In genomic region chr17:35141681-35142466, GRCh38 we compare ENCODE assay signal across 8 cellular contexts. TPM values are rescaled to one million over a fixed set of nuclear protein-coding genes. Genes with fewer than 3 reads are reported as not detected.
DNase-seq lines count a peak whose midpoint lies in the region; ATAC-seq, FAIRE-seq and TF ChIP-seq lines count a peak whose summit lies in the region.

Gene NLE1, minus strand, starts transcription at chr17:35142303. Its CDS starts 28 bp downstream, at chr17:35142275.

- CTCF ChIA-PET in HepG2 (lab: Yijun Ruan, JAX; ENCODE audit: low intra/inter-chr PET ratio, low total read pairs) = interaction anchor here (1.2 to 1.4 kb wide), 2 partner anchors 23 to 53 kb away, joined by 3 to 4 read pairs; partner anchors contain the start of gene RAD51D

- in situ Hi-C loops in HepG2 (cut with HindIII; ENCODE audit: extremely low pct_ligation_motif_present, low pct_unique_long_range_greater_than_20kb) = no loop called here

- H3K27me3 ChIP-seq in HepG2 (ENCODE audit: control insufficient read depth in 1 of 2, insufficient read depth in 2 of 2, low read length in 2 of 2) = peaks cover 1 to 10% of the 10 kb centered on the region in 2 experiments; a peak in 2 of 5 replicates

- no peaks in the 10 kb centered on the region for H4K20me1 ChIP-seq in HepG2 (ENCODE audit: insufficient read depth, low read length)

- TF ChIP-seq CTCF in AG09309 (IDR thresholded peaks at IDR 0.05; ENCODE audit: control insufficient read depth, insufficient read depth, low read depth, low read length, missing control alignments) = peak; percentile 96
- TF ChIP-seq CTCF in HepG2 (CRISPR knock-in tag; IDR thresholded peaks at IDR 0.05) = peak; percentile 95

- peak; percentile 43 to 75; a peak in 3 of 4 replicates for TF ChIP-seq POLR2A in HepG2 (IDR thresholded peaks at IDR 0.05; ENCODE audit: insufficient read depth in 1 of 2, low read depth in 2 of 2, low read length in 2 of 2)

- peak within 1 kb of the TSS; percentile 58 for H3K27ac ChIP-seq in HepG2 (ENCODE audit: extremely low read length, insufficient read depth, low read length)

- intact Hi-C loops in HepG2 (cut with micrococcal nuclease; ENCODE audit: unreplicated experiment) = no loop called here

- TSS peak; percentile 83 for BruUV-seq in HepG2 (replicated peaks; lab: Mats Ljungman, UMichigan)

- peak within 1 kb of the TSS; percentile 93 for H3K4me2 ChIP-seq in HepG2 (ENCODE audit: low read depth, low read length)

- peaks cover 13% of the 10 kb centered on the region for H3K79me2 ChIP-seq in HepG2 (ENCODE audit: insufficient read depth, low read length)

- DNase-seq in AG09309 (ENCODE audit: low read depth) = no peak
- peak; percentile 41 for DNase-seq in NCI-H524 treated with DMSO at 0.1 percent for 48 hours (lab: John Stamatoyannopoulos, UW)
- DNase-seq in activated CD4-positive, alpha-beta T cell treated with anti-CD3 and anti-CD28 coated beads, Interleukin-2, amount 50 U/mL, for 1 hour = peak; percentile 88
- peak; percentile 89 for DNase-seq in dermis blood vessel endothelial cell
- DNase-seq in HepG2 (ENCODE audit: low spot score) = peak; percentile 65
- DNase-seq in stimulated activated CD4-positive, alpha-beta T cell treated with anti-CD3 and anti-CD28 coated beads, Interleukin-2, amount 100 ng/mL, for 4 hours (ENCODE audit: low read depth) = peak; percentile 83

- H2AFZ ChIP-seq in HepG2 (ENCODE audit: low read length) = peak within 1 kb of the TSS; percentile 23

- TF ChIP-seq EP300 in HepG2 (IDR thresholded peaks at IDR 0.05; ENCODE audit: low read depth in 2 of 2, low read length in 2 of 2) (no peak), HepG2 (CRISPR knock-in tag; IDR thresholded peaks at IDR 0.05; ENCODE audit: borderline replicate concordance) (peak; percentile 41; the same call in 1 of the 2 replicates)

- peak; percentile 52; the same call in 1 of the 2 replicates for TF ChIP-seq RAD21 in HepG2 (CRISPR knock-in tag; IDR thresholded peaks at IDR 0.05)

- peak within 1 kb of the TSS; percentile 96 for H3K4me3 ChIP-seq in AG09309 (ENCODE audit: control insufficient read depth, low read depth, low read length)
- H3K4me3 ChIP-seq in HepG2 (replicated peaks in 1 of 3; ENCODE audit: insufficient read depth in 1 of 3, low read depth in 2 of 3, low read length in 3 of 3) = peak within 1 kb of the TSS; percentile 86 to 97 (median 93)

- H3K9ac ChIP-seq in HepG2 (ENCODE audit: insufficient read depth, low read depth, low read length) = peak within 1 kb of the TSS; percentile 93

- POLR2A ChIA-PET in HepG2 (lab: Yijun Ruan, JAX) = interaction anchor here (1.2 to 1.3 kb wide), 2 partner anchors 22 to 437 kb away, joined by 4 to 8 read pairs; partner anchors contain the start of genes PEX12 and RAD51D

- H3K4me1 ChIP-seq in HepG2 (ENCODE audit: insufficient read depth, low read length) = peaks cover 35% of the 10 kb centered on the region

- FAIRE-seq in HepG2 (lab: Jason Lieb, UNC) = peak; percentile 51

- H3K9me3 ChIP-seq in HepG2 (ENCODE audit: low read length) = no peaks in the 10 kb centered on the region

- ATAC-seq in GM19023 (IDR thresholded peaks at IDR 0.05; ENCODE audit: unreplicated experiment) (peak; percentile 81), HG03354 (IDR thresholded peaks at IDR 0.05; ENCODE audit: poor library complexity, severe bottlenecking, unreplicated experiment) (peak; percentile 89), HepG2 (peak; percentile 94)

- 0% methylated on average over 3 of the region's 65 CpGs for WGBS in HepG2 (ENCODE audit: low lambda C conversion rate)

- H3K36me3 ChIP-seq in HepG2 (replicated peaks in 1 of 2; ENCODE audit: control insufficient read depth in 1 of 2, insufficient read depth in 2 of 2, low read length in 2 of 2) = peaks cover 14 to 31% of the 10 kb centered on the region in 2 experiments

TF ChIP-seq in HepG2, 621 proteins besides CTCF, POLR2A, EP300 and RAD21 (continues in another document):
- TF ChIP-seq ZNF841 (CRISPR knock-in tag; IDR thresholded peaks at IDR 0.05; ENCODE audit: borderline replicate concordance) (no peak), ZSCAN9 (CRISPR knock-in tag; IDR thresholded peaks at IDR 0.05; ENCODE audit: borderline replicate concordance) (peak; percentile 87; the same call in 1 of the 2 replicates), ZNF354B (CRISPR knock-in tag; IDR thresholded peaks at IDR 0.05) (no peak), ZIK1 (CRISPR knock-in tag; IDR thresholded peaks at IDR 0.05; ENCODE audit: borderline replicate concordance, low read depth) (0 out of 2 replicates have a peak, but pooled peaks have one; percentile 54)

RNA-seq across cellular contexts. Expression of gene NLE1, which starts in this region (rescaled TPM):
- total RNA-seq in dermis blood vessel endothelial cell (22.6 and 28.0 TPM in 2 replicates), HepG2 (2016; rRNA removed; fragmentation: Illumina TruSeq; extraction: Trizol) (34.5 and 35.5 TPM in 2 replicates)
- total RNA-seq in HepG2 (2016; cell fraction: cytosol; rRNA removed; fragmentation: Illumina TruSeq; extraction: Trizol; ENCODE audit: low read depth) = 12.2 and 15.9 TPM in 2 replicates
- total RNA-seq in HepG2 (2016; cell fraction: insoluble cytoplasmic fraction; rRNA removed; fragmentation: Illumina TruSeq; extraction: Trizol) = 34.4 and 35.7 TPM in 2 replicates
- total RNA-seq in HepG2 (2016; cell fraction: membrane; rRNA removed; fragmentation: Illumina TruSeq; extraction: Trizol) = 33.9 and 34.0 TPM in 2 replicates
- total RNA-seq in HepG2 (2016; cell fraction: nucleus; rRNA removed; fragmentation: Illumina TruSeq; extraction: Trizol) = 26.0 and 29.5 TPM in 2 replicates
- 20.3 and 21.4 TPM in 2 replicates for polyA plus RNA-seq in HepG2 (2011; rRNA removed)
- 19.2 and 31.0 TPM in 2 replicates for polyA plus RNA-seq in HepG2 (2011; cell fraction: cytosol; rRNA removed)
- 35.5 and 44.1 TPM in 2 replicates for polyA plus RNA-seq in HepG2 (2011; cell fraction: nucleus; rRNA removed)
- 14.4 and 16.4 TPM in 2 replicates for polyA plus RNA-seq in HepG2 (2012)
- 15.8 and 16.0 TPM in 2 replicates for polyA plus RNA-seq in HepG2 (2016; cell fraction: cytosol; fragmentation: Illumina TruSeq; extraction: Trizol; ENCODE audit: low read depth)
- 26.7 and 34.4 TPM in 2 replicates for polyA plus RNA-seq in HepG2 (2016; cell fraction: insoluble cytoplasmic fraction; fragmentation: Illumina TruSeq; extraction: Trizol; ENCODE audit: low read depth)
- polyA plus RNA-seq in HepG2 (2016; cell fraction: membrane; fragmentation: Illumina TruSeq; extraction: Trizol; ENCODE audit: low read depth) = 26.4 and 28.3 TPM in 2 replicates
- 31.3 and 31.9 TPM in 2 replicates for polyA plus RNA-seq in HepG2 (2016; cell fraction: nucleus; fragmentation: Illumina TruSeq; extraction: Trizol; ENCODE audit: insufficient read depth, low read depth)
- polyA minus RNA-seq in HepG2 (2011; rRNA and poly(A)+ RNA removed; ENCODE audit: low replicate concordance) = 41.5 and 66.5 TPM in 2 replicates
- polyA minus RNA-seq in HepG2 (2011; cell fraction: cytosol; rRNA and poly(A)+ RNA removed) = 15.8 and 17.7 TPM in 2 replicates
- polyA minus RNA-seq in HepG2 (2011; cell fraction: nucleus; rRNA and poly(A)+ RNA removed) = 23.1 and 26.3 TPM in 2 replicates
